In genomic region chrX:153934473-153935325, GRCh38 we compare ENCODE assay signal across 8 cellular contexts. TPM values are rescaled to one million over a fixed set of nuclear protein-coding genes. Genes with fewer than 3 reads are reported as not detected.
A peak's percentile ranks its signal among the peaks of the same experiment; 100 is the strongest.
DNase-seq lines count a peak whose midpoint lies in the region; ATAC-seq and TF ChIP-seq lines count a peak whose summit lies in the region.

NAA10 (minus strand) TSS chrX:153935037; CDS start chrX:153934904, 133 bp downstream.

- H3K27ac ChIP-seq in SJSA1 = no peak within 1 kb of the TSS
- H3K27ac ChIP-seq in uterus = peak within 1 kb of the TSS in 1 of 2 donors; percentile 65

- H3K9me3 ChIP-seq in SJSA1 (replicated peaks) (no peaks in the 10 kb centered on the region), uterus (no peaks in the 10 kb centered on the region)

- H3K4me1 ChIP-seq in SJSA1 (replicated peaks) = peaks cover 3% of the 10 kb centered on the region; the same call in 1 of the 2 replicates
- H3K4me1 ChIP-seq in uterus = peaks cover 0 to 5% of the 10 kb centered on the region in 2 donors

- peaks cover 26% of the 10 kb centered on the region for H3K4me1 Mint-ChIP-seq in activated naive CD8-positive, alpha-beta T cell (ENCODE audit: low read depth)
- no peaks in the 10 kb centered on the region for H3K4me1 Mint-ChIP-seq in glutamatergic neuron (ENCODE audit: low read depth, unreplicated experiment)

- peak within 1 kb of the TSS; percentile 68 for H3K27ac Mint-ChIP-seq in activated naive CD8-positive, alpha-beta T cell
- H3K27ac Mint-ChIP-seq in glutamatergic neuron (ENCODE audit: unreplicated experiment) = peak within 1 kb of the TSS; percentile 48

- no peaks in the 10 kb centered on the region for H3K27me3 ChIP-seq in SJSA1 (replicated peaks)
- H3K27me3 ChIP-seq in uterus = no peaks in the 10 kb centered on the region

- H3K36me3 ChIP-seq in SJSA1 (peaks cover 36% of the 10 kb centered on the region), uterus (no peaks in the 10 kb centered on the region)

- no peaks in the 10 kb centered on the region for H3K9me3 Mint-ChIP-seq in activated naive CD8-positive, alpha-beta T cell (ENCODE audit: low read depth)
- H3K9me3 Mint-ChIP-seq in glutamatergic neuron (ENCODE audit: unreplicated experiment) = peaks cover 1% of the 10 kb centered on the region

- no peak for TF ChIP-seq CTCF in glutamatergic neuron (IDR thresholded peaks at IDR 0.05; ENCODE audit: partially characterized antibody, unreplicated experiment)
- TF ChIP-seq CTCF in uterus (IDR thresholded peaks at IDR 0.05) = no peak

- H3K4me3 Mint-ChIP-seq in activated naive CD8-positive, alpha-beta T cell = peak within 1 kb of the TSS; percentile 89
- H3K4me3 Mint-ChIP-seq in glutamatergic neuron (ENCODE audit: unreplicated experiment) = peak within 1 kb of the TSS; percentile 84

- TF ChIP-seq POLR2A in uterus (IDR thresholded peaks at IDR 0.05) = peak in 1 of 2 donors; percentile 55

- DNase-seq in EL (peak; percentile 73), SJSA1 (ENCODE audit: low read depth in 1 of 2, low spot score in 2 of 2) (peak; percentile 51 to 60), glutamatergic neuron (peak; percentile 73), occipital lobe (lab: John Stamatoyannopoulos, UW) (peak; percentile 61), uterus (peak; percentile 66 to 78)
- no peak for DNase-seq in Jurkat, Clone E6-1 (ENCODE audit: low read depth, low spot score)

- H3K27me3 Mint-ChIP-seq in activated naive CD8-positive, alpha-beta T cell = no peaks in the 10 kb centered on the region
- H3K27me3 Mint-ChIP-seq in glutamatergic neuron (ENCODE audit: unreplicated experiment) = peaks cover 2% of the 10 kb centered on the region

- ATAC-seq in GM21576 (IDR thresholded peaks at IDR 0.05; ENCODE audit: unreplicated experiment) = peak; percentile 87

- no peaks in the 10 kb centered on the region for H3K36me3 Mint-ChIP-seq in activated naive CD8-positive, alpha-beta T cell
- H3K36me3 Mint-ChIP-seq in glutamatergic neuron (ENCODE audit: unreplicated experiment) = no peaks in the 10 kb centered on the region

- intact Hi-C loops in uterus (cut with DNase I; ENCODE audit: low total_unique reads) = no loop called here

- peak within 1 kb of the TSS; percentile 63 for H3K4me3 ChIP-seq in Jurkat, Clone E6-1 (ENCODE audit: low read length)
- H3K4me3 ChIP-seq in SJSA1 (peak within 1 kb of the TSS; percentile 99), uterus (peak within 1 kb of the TSS; percentile 31 to 82)

RNA-seq across cellular contexts. Expression of gene NAA10, which starts in this region (rescaled TPM):
- polyA plus RNA-seq in Jurkat, Clone E6-1 (2012; ENCODE audit: insufficient read depth, insufficient read length) = 188 TPM
- total RNA-seq in SJSA1 (2014; rRNA removed; shearing (Covaris generic)) = 119 and 155 TPM in 2 replicates
- total RNA-seq in glutamatergic neuron (ENCODE audit: unreplicated experiment) (129 TPM), occipital lobe (17.6 TPM), uterus (100 to 1,000 TPM in 2 of 4 donors, 10 to 100 TPM in 2; 37.9 to 198 (median 109) TPM)
